ENCODE assay signal across 1 cellular context in the genomic region with DNA sequence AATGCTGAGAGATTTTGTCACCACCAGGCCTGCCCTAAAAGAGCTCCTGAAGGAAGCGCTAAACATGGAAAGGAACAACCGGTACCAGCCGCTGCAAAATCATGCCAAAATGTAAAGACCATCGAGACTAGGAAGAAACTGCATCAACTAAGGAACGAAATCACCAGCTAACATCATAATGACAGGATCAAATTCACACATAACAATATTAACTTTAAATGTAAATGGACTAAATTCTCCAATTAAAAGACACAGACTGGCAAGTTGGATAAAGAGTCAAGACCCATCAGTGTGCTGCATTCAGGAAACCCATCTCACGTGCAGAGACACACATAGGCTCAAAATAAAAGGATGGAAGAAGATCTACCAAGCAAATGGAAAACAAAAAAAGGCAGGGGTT.
DNase-seq lines count a peak whose midpoint lies in the region; ATAC-seq, FAIRE-seq and TF ChIP-seq lines count a peak whose summit lies in the region.
"Not testable (repeated sequence)": the region's sequence is repeated elsewhere in the genome, so short reads cannot be mapped to it uniquely, and the experiment has no call there.

No MANE protein-coding gene starts in this region.

- POLR2A ChIA-PET in K562 (lab: Yijun Ruan, JAX) = not testable (repeated sequence)

- H3K36me3 ChIP-seq in K562 (ENCODE audit: control insufficient read depth, insufficient read depth, low read length) = not testable (repeated sequence)

- ATAC-seq in K562 = not testable (repeated sequence)

- FAIRE-seq in K562 (lab: Jason Lieb, UNC) = not testable (repeated sequence)

- 74% methylated on average over 2 of the region's 6 CpGs for WGBS in K562 (ENCODE audit: insufficient coverage, low coverage, missing lambda C conversion rate)

- H3K79me2 ChIP-seq in K562 (ENCODE audit: control insufficient read depth, insufficient read depth, low read length) = not testable (repeated sequence)

- not testable (repeated sequence) for H2AFZ ChIP-seq in K562 (ENCODE audit: low read depth, low read length)

- H3K27ac ChIP-seq in K562 (ENCODE audit: extremely low read depth, low read depth, low read length) = not testable (repeated sequence)

- TF ChIP-seq POLR2A in K562 (conservative IDR thresholded peaks at IDR 0.05) = not testable (repeated sequence)

- not testable (repeated sequence) for H4K20me1 ChIP-seq in K562 (replicated peaks; ENCODE audit: control insufficient read depth, insufficient read depth, low read length)

- not testable (repeated sequence) for H3K9me1 ChIP-seq in K562 (ENCODE audit: control insufficient read depth, insufficient read depth, low read length)

- H3K27me3 ChIP-seq in K562 (ENCODE audit: control insufficient read depth in 2 of 2, insufficient read depth in 2 of 2, low read length in 2 of 2) = not testable (repeated sequence)

- H3K9me3 ChIP-seq in K562 (replicated peaks; ENCODE audit: control insufficient read depth, insufficient read depth, low read depth, low read length) = not testable (repeated sequence)

- not testable (repeated sequence) for TF ChIP-seq EP300 in K562 (IDR thresholded peaks at IDR 0.05; ENCODE audit: low read length)

- TF ChIP-seq RAD21 in K562 (CRISPR knock-in tag; conservative IDR thresholded peaks at IDR 0.05 in 1 of 2, IDR thresholded peaks at IDR 0.05 in 1 of 2) = not testable (repeated sequence)

- not testable (repeated sequence) for H3K9ac ChIP-seq in K562 (ENCODE audit: insufficient read depth in 1 of 2, low read depth in 2 of 2, low read length in 2 of 2)

- BruUV-seq in K562 (replicated peaks; lab: Mats Ljungman, UMichigan) = not testable (repeated sequence)

- CTCF ChIA-PET in K562 (lab: Yijun Ruan, JAX; ENCODE audit: low intra/inter-chr PET ratio) = not testable (repeated sequence)

- not testable (repeated sequence) for H3K4me1 ChIP-seq in K562 (replicated peaks in 1 of 2; ENCODE audit: control insufficient read depth in 2 of 2, insufficient read depth in 2 of 2, low read length in 2 of 2)

- DNase-seq in K562 (ENCODE audit: extremely low read depth in 1 of 4, low spot score in 3 of 4) = not testable (repeated sequence)

- intact Hi-C loops in K562 (cut with micrococcal nuclease) = not testable (repeated sequence)

- not testable (repeated sequence) for TF ChIP-seq CTCF in K562 (IDR thresholded peaks at IDR 0.05 in 2 of 3, conservative IDR thresholded peaks at IDR 0.05 in 1 of 3; ENCODE audit: insufficient read depth in 2 of 3, low read depth in 1 of 3, low read length in 3 of 3)

- H3K4me3 ChIP-seq in K562 = not testable (repeated sequence)

- not testable (repeated sequence) for H3K4me2 ChIP-seq in K562 (ENCODE audit: insufficient read depth, low read length)

- in situ Hi-C loops in K562 (cut with MboI) = not testable (repeated sequence)

TF ChIP-seq in K562, 482 proteins besides CTCF, POLR2A, EP300 and RAD21:
- peak; percentile 93 for TF ChIP-seq ZNF507 (tag; conservative IDR thresholded peaks at IDR 0.05)
- TF ChIP-seq ZNF354B (CRISPR knock-in tag; IDR thresholded peaks at IDR 0.05) = peak; percentile 88
- TF ChIP-seq TRIM24 (IDR thresholded peaks at IDR 0.05) = peak in 1 of 2 experiments; percentile 31; a peak in 1 of 4 replicates
